ENCODE assay signal across 22 cellular contexts in genomic region chr3:52555056-52555455, GRCh38.
"Had no signal": no experiment of that assay in that cellular context is flagged by ENCODE, and none has a peak within 500 bp of the region (broad histone marks: within the 10 kb centered on the region; RNA-seq: fewer than 3 reads in every experiment).

No MANE protein-coding gene starts in this region.

- H3K27me3 ChIP-seq: left lung, testis, upper lobe of right lung had no signal

- H3K4me3 ChIP-seq: left lung, testis, upper lobe of right lung had no signal

- H3K4me1 Mint-ChIP-seq: memory B cell had no signal

- H3K9me3 ChIP-seq: left lung, testis, upper lobe of right lung had no signal

- H3K9me3 Mint-ChIP-seq: activated CD4-positive, alpha-beta memory T cell treated with anti-CD3 and anti-CD28 coated beads for 36 hours; activated naive CD4-positive, alpha-beta T cell treated with anti-CD3 and anti-CD28 coated beads, Interleukin-2, amount 50 U/mL, for 72 hours; activated T-cell treated with anti-CD3 and anti-CD28 coated beads, Interleukin-2, amount 50 U/mL, for 4 hours; memory B cell; natural killer cell; stimulated activated naive CD8-positive, alpha-beta T cell treated with anti-CD3 and anti-CD28 coated beads, Interleukin-15, amount 100 ng/mL, for 72 hours had no signal

- DNase-seq: activated CD4-positive, alpha-beta memory T cell treated with anti-CD3 and anti-CD28 coated beads for 36 hours; activated CD4-positive, alpha-beta T cell treated with anti-CD3 and anti-CD28 coated beads for 36 hours; activated effector memory CD4-positive, alpha-beta T cell treated with Interleukin-2 at 50 U/mL for 16 hours; activated T-cell treated with anti-CD3 and anti-CD28 coated beads, Interleukin-2, amount 50 U/mL, for 4 hours; glutamatergic neuron; hypothalamus; kidney; left lung; natural killer cell; nucleus accumbens; small intestine; stimulated activated CD4-positive, alpha-beta T cell treated with anti-CD3 and anti-CD28 coated beads, Interleukin-4, amount 100 ng/mL, for 24 hours; stimulated activated naive CD8-positive, alpha-beta T cell treated with anti-CD3 and anti-CD28 coated beads, Interleukin-15, amount 100 ng/mL, for 72 hours; T-helper 2 cell; testis; upper lobe of right lung had no signal

- FAIRE-seq: astrocyte, bronchial epithelial cell, kidney, small intestine had no signal

- H3K4me3 Mint-ChIP-seq: activated CD4-positive, alpha-beta memory T cell treated with anti-CD3 and anti-CD28 coated beads for 36 hours; activated CD4-positive, alpha-beta T cell treated with anti-CD3 and anti-CD28 coated beads for 36 hours; activated T-cell treated with anti-CD3 and anti-CD28 coated beads, Interleukin-2, amount 50 U/mL, for 4 hours; memory B cell; natural killer cell; stimulated activated naive CD8-positive, alpha-beta T cell treated with anti-CD3 and anti-CD28 coated beads, Interleukin-15, amount 100 ng/mL, for 72 hours had no signal

- H3K4me1 ChIP-seq: left lung, upper lobe of right lung had no signal

- H3K27ac ChIP-seq: left lung, upper lobe of right lung had no signal

- ATAC-seq: activated CD4-positive, alpha-beta T cell treated with anti-CD3 and anti-CD28 coated beads for 36 hours; activated naive CD4-positive, alpha-beta T cell treated with anti-CD3 and anti-CD28 coated beads, Interleukin-2, amount 50 U/mL, for 72 hours; activated T-cell treated with anti-CD3 and anti-CD28 coated beads, Interleukin-2, amount 50 U/mL, for 4 hours; left lung; natural killer cell; right cardiac atrium; stimulated activated naive CD8-positive, alpha-beta T cell treated with anti-CD3 and anti-CD28 coated beads, Interleukin-15, amount 100 ng/mL, for 72 hours; upper lobe of right lung had no signal

- H3K27ac Mint-ChIP-seq: activated CD4-positive, alpha-beta memory T cell treated with anti-CD3 and anti-CD28 coated beads for 36 hours; memory B cell; stimulated activated naive CD8-positive, alpha-beta T cell treated with anti-CD3 and anti-CD28 coated beads, Interleukin-15, amount 100 ng/mL, for 72 hours had no signal

- H3K27me3 Mint-ChIP-seq: activated CD4-positive, alpha-beta memory T cell treated with anti-CD3 and anti-CD28 coated beads for 36 hours; activated CD4-positive, alpha-beta T cell treated with anti-CD3 and anti-CD28 coated beads for 36 hours; memory B cell; progenitor cell of endocrine pancreas; stimulated activated naive CD8-positive, alpha-beta T cell treated with anti-CD3 and anti-CD28 coated beads, Interleukin-15, amount 100 ng/mL, for 72 hours had no signal
